ENCODE assay signal across 18 cellular contexts in genomic region chr9:76425677-76426453, GRCh38.
"Had no signal": no experiment of that assay in that cellular context is flagged by ENCODE, and none has a peak within 500 bp of the region (broad histone marks: within the 10 kb centered on the region; RNA-seq: fewer than 3 reads in every experiment).

No MANE protein-coding gene starts in this region.

- H3K36me3 Mint-ChIP-seq: memory B cell; natural killer cell treated with Interleukin-12 subunit alpha and Interleukin-12 subunit beta and Interleukin-15 and Interleukin-18, amount 100 ng/mL, for 72 hours had no signal

- ATAC-seq: foreskin keratinocyte, left cardiac atrium, lower lobe of right lung, sciatic nerve, upper lobe of right lung had no signal

- H3K4me1 Mint-ChIP-seq: memory B cell had no signal

- H3K4me3 Mint-ChIP-seq: memory B cell; natural killer cell treated with Interleukin-12 subunit alpha and Interleukin-12 subunit beta and Interleukin-15 and Interleukin-18, amount 100 ng/mL, for 72 hours; stimulated activated naive CD8-positive, alpha-beta T cell treated with anti-CD3 and anti-CD28 coated beads, Interleukin-15, Interleukin-2, amounts not matched to agents 100 ng/mL and 50 ng/mL, for 24 hours had no signal

- DNase-seq: colonic mucosa; dermis blood vessel endothelial cell; foreskin keratinocyte; head of caudate nucleus; kidney; left cardiac atrium; left ventricle myocardium inferior; lower lobe of right lung; midbrain; spleen; stimulated activated CD4-positive, alpha-beta T cell treated with anti-CD3 and anti-CD28 coated beads, Interleukin-15, amount 100 ng/mL, for 24 hours; stimulated activated CD4-positive, alpha-beta T cell treated with anti-CD3 and anti-CD28 coated beads, Interleukin-2, amount 100 ng/mL, for 24 hours; testis; upper lobe of right lung had no signal

- H3K9me3 Mint-ChIP-seq: memory B cell; natural killer cell treated with Interleukin-12 subunit alpha and Interleukin-12 subunit beta and Interleukin-15 and Interleukin-18, amount 100 ng/mL, for 72 hours; stimulated activated naive CD8-positive, alpha-beta T cell treated with anti-CD3 and anti-CD28 coated beads, Interleukin-15, Interleukin-2, amounts not matched to agents 100 ng/mL and 50 ng/mL, for 24 hours had no signal

- H3K27ac Mint-ChIP-seq: memory B cell; natural killer cell treated with Interleukin-12 subunit alpha and Interleukin-12 subunit beta and Interleukin-15 and Interleukin-18, amount 100 ng/mL, for 72 hours; stimulated activated naive CD8-positive, alpha-beta T cell treated with anti-CD3 and anti-CD28 coated beads, Interleukin-15, Interleukin-2, amounts not matched to agents 100 ng/mL and 50 ng/mL, for 24 hours had no signal

- H3K27me3 Mint-ChIP-seq: memory B cell; stimulated activated naive CD8-positive, alpha-beta T cell treated with anti-CD3 and anti-CD28 coated beads, Interleukin-15, Interleukin-2, amounts not matched to agents 100 ng/mL and 50 ng/mL, for 24 hours had no signal
